ENCODE assay signal across 9 cellular contexts in the genomic region with DNA sequence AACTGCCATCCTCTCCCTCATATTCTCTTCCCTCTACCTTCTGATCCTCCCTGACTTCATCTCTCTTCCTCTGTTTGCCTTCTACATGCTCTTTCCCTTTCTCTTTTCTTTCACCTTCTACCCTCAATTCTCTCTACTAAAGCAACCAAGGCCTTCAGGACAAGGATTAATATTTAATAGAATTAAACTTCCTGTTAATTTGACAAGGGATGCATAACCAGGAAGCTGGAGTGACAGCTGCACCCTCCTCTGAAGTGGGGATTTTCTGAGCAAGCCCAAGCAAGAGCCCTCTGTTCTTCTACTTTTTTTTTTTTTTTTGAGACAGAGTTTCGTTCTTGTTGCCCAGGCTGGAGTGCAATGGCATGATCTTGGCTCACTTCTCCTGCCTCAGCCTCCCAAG.
DNase-seq lines count a peak whose midpoint lies in the region; ATAC-seq and TF ChIP-seq lines count a peak whose summit lies in the region.
"Had no signal": no experiment of that assay in that cellular context is flagged by ENCODE, and none has a peak within 500 bp of the region (broad histone marks: within the 10 kb centered on the region; RNA-seq: fewer than 3 reads in every experiment).

No MANE protein-coding gene starts in this region.

- no peak overlapping the region for H3K4me3 ChIP-seq in uterus

- H3K36me3 Mint-ChIP-seq in activated CD8-positive, alpha-beta T cell treated with anti-CD3 and anti-CD28 coated beads, Interleukin-2, amount 10 ng/mL, durations not matched to agents 7 days and 5 days (ENCODE audit: low read depth), result no peaks in the 10 kb centered on the region
- no peaks in the 10 kb centered on the region for H3K36me3 Mint-ChIP-seq in natural killer cell

- POLR2A ChIA-PET in activated CD8-positive, alpha-beta T cell treated with anti-CD3 and anti-CD28 coated beads, Interleukin-2, amount 10 ng/mL, durations not matched to agents 7 days and 5 days (lab: Charles Lee), result no interaction called here

- H3K27me3 Mint-ChIP-seq in activated CD8-positive, alpha-beta T cell treated with anti-CD3 and anti-CD28 coated beads, Interleukin-2, amount 10 ng/mL, durations not matched to agents 7 days and 5 days (ENCODE audit: low read depth), result no peaks in the 10 kb centered on the region
- no peaks in the 10 kb centered on the region for H3K27me3 Mint-ChIP-seq in natural killer cell (ENCODE audit: low read depth in 2 of 2)

- H3K4me1 ChIP-seq in uterus, result no peaks in the 10 kb centered on the region

- ATAC-seq in HG02678 (IDR thresholded peaks at IDR 0.05; ENCODE audit: unreplicated experiment) (peak; percentile 52), natural killer cell (no peak), GM21447 (IDR thresholded peaks at IDR 0.05; ENCODE audit: unreplicated experiment) (no peak), GM18868 (IDR thresholded peaks at IDR 0.05; ENCODE audit: unreplicated experiment) (no peak)
- no peak for ATAC-seq in activated CD8-positive, alpha-beta T cell treated with anti-CD3 and anti-CD28 coated beads, Interleukin-2, amount 10 ng/mL, durations not matched to agents 7 days and 5 days

- H3K36me3 ChIP-seq in uterus, result no peaks in the 10 kb centered on the region

- CTCF ChIA-PET in activated CD8-positive, alpha-beta T cell treated with anti-CD3 and anti-CD28 coated beads, Interleukin-2, amount 10 ng/mL, durations not matched to agents 7 days and 5 days (lab: Charles Lee), result interaction anchor here (1.5 to 1.7 kb wide), 2 partner anchors 20 to 63 kb away, joined by 3 to 5 read pairs; no protein-coding TSS in a partner anchor

- H3K4me3 Mint-ChIP-seq in activated CD8-positive, alpha-beta T cell treated with anti-CD3 and anti-CD28 coated beads, Interleukin-2, amount 10 ng/mL, durations not matched to agents 7 days and 5 days, result peak overlapping the region; percentile 6
- peak overlapping the region; percentile 11 for H3K4me3 Mint-ChIP-seq in natural killer cell

- H3K4me1 Mint-ChIP-seq in activated CD8-positive, alpha-beta T cell treated with anti-CD3 and anti-CD28 coated beads, Interleukin-2, amount 10 ng/mL, durations not matched to agents 7 days and 5 days (ENCODE audit: low read depth), result peaks cover 58% of the 10 kb centered on the region
- H3K4me1 Mint-ChIP-seq in natural killer cell, result peaks cover 50 to 57% of the 10 kb centered on the region in 2 donors

- H3K27me3 ChIP-seq in uterus, result no peaks in the 10 kb centered on the region

- no peaks in the 10 kb centered on the region for H3K9me3 Mint-ChIP-seq in activated CD8-positive, alpha-beta T cell treated with anti-CD3 and anti-CD28 coated beads, Interleukin-2, amount 10 ng/mL, durations not matched to agents 7 days and 5 days (ENCODE audit: insufficient read depth)
- H3K9me3 Mint-ChIP-seq in natural killer cell, result peaks cover 0 to 3% of the 10 kb centered on the region in 2 donors

- intact Hi-C loops in natural killer cell (cut with micrococcal nuclease), result loop anchor here (5.0 to 10.0 kb wide), 2 partner anchors 147 to 244 kb away; partner anchors contain the start of gene RB1
- intact Hi-C loops in uterus (cut with DNase I; ENCODE audit: low total_unique reads), result no loop called here

- no peak for TF ChIP-seq POLR2A in uterus (IDR thresholded peaks at IDR 0.05)

- peak; percentile 65 for DNase-seq in DMS53 treated with DMSO at 0.1 percent for 48 hours (lab: John Stamatoyannopoulos, UW; ENCODE audit: unreplicated experiment)
- no peak for DNase-seq in activated CD8-positive, alpha-beta T cell treated with anti-CD3 and anti-CD28 coated beads, Interleukin-2, amount 10 ng/mL, durations not matched to agents 7 days and 5 days
- DNase-seq in natural killer cell, result no peak
- DNase-seq in uterus, result no peak
- DNase-seq in NK-92 (lab: John Stamatoyannopoulos, UW; ENCODE audit: unreplicated experiment), result no peak
- DNase-seq: NCI-H510A had no signal

- H3K27ac Mint-ChIP-seq in activated CD8-positive, alpha-beta T cell treated with anti-CD3 and anti-CD28 coated beads, Interleukin-2, amount 10 ng/mL, durations not matched to agents 7 days and 5 days, result peak overlapping the region; percentile 77
- peak overlapping the region; percentile 17 to 58 for H3K27ac Mint-ChIP-seq in natural killer cell

- H3K9me3 ChIP-seq in uterus, result no peaks in the 10 kb centered on the region

- H3K27ac ChIP-seq in uterus, result no peak overlapping the region

- no peak for TF ChIP-seq CTCF in natural killer cell (IDR thresholded peaks at IDR 0.05)
- no peak for TF ChIP-seq CTCF in uterus (IDR thresholded peaks at IDR 0.05)
